ENCODE assay signal across 14 cellular contexts in the genomic region with DNA sequence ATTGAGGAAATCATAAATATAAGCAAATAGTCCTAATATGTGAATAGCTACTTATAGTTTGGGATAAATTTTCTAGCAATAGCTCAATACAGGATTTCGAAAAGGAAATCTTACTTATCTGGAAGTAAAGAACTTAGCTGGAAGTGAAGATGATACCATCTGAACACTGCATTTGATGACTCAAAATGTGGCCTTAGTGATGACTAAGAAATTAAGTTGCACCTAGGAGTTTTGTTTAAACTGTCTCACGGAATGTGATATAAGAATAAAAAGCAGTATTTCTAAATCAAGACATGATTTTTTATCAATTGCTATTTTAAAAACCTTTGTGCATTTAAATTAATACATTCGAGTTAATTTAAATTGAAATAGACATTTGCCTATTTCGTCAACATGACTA.
DNase-seq lines count a peak whose midpoint lies in the region; ATAC-seq, FAIRE-seq and TF ChIP-seq lines count a peak whose summit lies in the region.
"Had no signal": no experiment of that assay in that cellular context is flagged by ENCODE, and none has a peak within 500 bp of the region (broad histone marks: within the 10 kb centered on the region; RNA-seq: fewer than 3 reads in every experiment).

No MANE protein-coding gene starts in this region.

- H3K27ac ChIP-seq in A549 = peak overlapping the region; percentile 53 to 97
- no peak overlapping the region for H3K27ac ChIP-seq in heart right ventricle
- no peak overlapping the region for H3K27ac ChIP-seq in sigmoid colon
- no peak overlapping the region for H3K27ac ChIP-seq in colonic mucosa
- H3K27ac ChIP-seq: left ventricle myocardium inferior, neutrophil had no signal

- no peak overlapping the region for H3K4me3 ChIP-seq in A549
- H3K4me3 ChIP-seq in choroid plexus epithelial cell (ENCODE audit: low read depth, low read length) = no peak overlapping the region
- no peak overlapping the region for H3K4me3 ChIP-seq in heart right ventricle
- no peak overlapping the region for H3K4me3 ChIP-seq in sigmoid colon
- no peak overlapping the region for H3K4me3 ChIP-seq in colonic mucosa
- H3K4me3 ChIP-seq: left ventricle myocardium inferior had no signal

- no peak for TF ChIP-seq RAD21 in A549 (conservative IDR thresholded peaks at IDR 0.05 in 1 of 2, IDR thresholded peaks at IDR 0.05 in 1 of 2)

- POLR2A ChIA-PET in A549 (lab: Yijun Ruan, JAX) = no interaction called here

- FAIRE-seq in A549 (lab: Jason Lieb, UNC) = peak; percentile 49

- CTCF ChIA-PET in A549 (lab: Yijun Ruan, JAX) = interaction anchor here (1.4 to 2.1 kb wide), 2 partner anchors 12 to 50 kb away, joined by 3 to 12 read pairs; no protein-coding TSS in a partner anchor

- no peak overlapping the region for H3K9ac ChIP-seq in colonic mucosa (ENCODE audit: low read depth in 2 of 2, low read length in 2 of 2)

- TF ChIP-seq EP300 in A549 (IDR thresholded peaks at IDR 0.05) (no peak), sigmoid colon (IDR thresholded peaks at IDR 0.05) (no peak)

- TF ChIP-seq CTCF in A549 (IDR thresholded peaks at IDR 0.05) (no peak), choroid plexus epithelial cell (conservative IDR thresholded peaks at IDR 0.05; ENCODE audit: low read depth, low read length) (no peak), heart right ventricle (IDR thresholded peaks at IDR 0.05) (no peak), sigmoid colon (IDR thresholded peaks at IDR 0.05) (no peak), colonic mucosa (IDR thresholded peaks at IDR 0.05) (no peak)

- peak overlapping the region; percentile 36 for H3K4me2 ChIP-seq in A549

- TF ChIP-seq POLR2A in A549 (IDR thresholded peaks at IDR 0.05; ENCODE audit: low read length) (no peak), sigmoid colon (IDR thresholded peaks at IDR 0.05) (no peak)

- H3K27me3 ChIP-seq in heart right ventricle (peaks cover 0 to 3% (median 0%) of the 10 kb centered on the region in 7 donors), sigmoid colon (no peaks in the 10 kb centered on the region), colonic mucosa (no peaks in the 10 kb centered on the region)

- DNase-seq in A549 (ENCODE audit: low read depth in 1 of 2, low spot score in 1 of 2) = peak; percentile 43 to 49
- peak; percentile 26 for DNase-seq in HT1080 (ENCODE audit: low read depth)
- peak; percentile 36 for DNase-seq in choroid plexus epithelial cell (ENCODE audit: low read depth)
- no peak for DNase-seq in heart right ventricle
- no peak for DNase-seq in sigmoid colon
- no peak for DNase-seq in colonic mucosa
- DNase-seq: activated CD8-positive, alpha-beta T cell treated with anti-CD3 and anti-CD28 coated beads, Interleukin-2, amount 10 ng/mL, durations not matched to agents 7 days and 5 days; foreskin melanocyte; left ventricle myocardium inferior; NCI-H510A; stimulated activated naive CD4-positive, alpha-beta T cell treated with Interleukin-2 at 50 U/mL for 16 hours had no signal

- H3K36me3 ChIP-seq in heart right ventricle (no peaks in the 10 kb centered on the region), sigmoid colon (no peaks in the 10 kb centered on the region), colonic mucosa (no peaks in the 10 kb centered on the region)
- H3K36me3 ChIP-seq: left ventricle myocardium inferior, neutrophil had no signal

- intact Hi-C loops in heart right ventricle (cut with DNase I) (loop anchor here in 3 of 10 donors (10.0 kb wide), 1 partner anchor 146 kb away; the partner anchor contains the start of gene SLC4A7 (in 3 of the 3)), sigmoid colon (cut with DNase I) (loop anchor here (5.0 kb wide), 3 partner anchors 39 to 99 kb away; no protein-coding TSS in a partner anchor), colonic mucosa (cut with DNase I) (no loop called here)

- no peak for ATAC-seq in A549
- peak; percentile 32 for ATAC-seq in GM18511 (IDR thresholded peaks at IDR 0.05; ENCODE audit: unreplicated experiment)
- ATAC-seq in heart right ventricle = no peak
- ATAC-seq in GM21367 (IDR thresholded peaks at IDR 0.05; ENCODE audit: unreplicated experiment) = no peak
- ATAC-seq: activated CD8-positive, alpha-beta T cell treated with anti-CD3 and anti-CD28 coated beads, Interleukin-2, amount 10 ng/mL, durations not matched to agents 7 days and 5 days had no signal

- WGBS in A549 (ENCODE audit: missing lambda C conversion rate) = 26% methylated on average over 4 of the region's 4 CpGs
- 93 to 95% methylated on average over 4 of the region's 4 CpGs for WGBS in heart right ventricle, 2 donors
- WGBS in sigmoid colon, 2 donors = 85 to 88% methylated on average over 4 of the region's 4 CpGs

- H3K4me1 ChIP-seq in A549 (peaks cover 59% of the 10 kb centered on the region), heart right ventricle (peaks cover 0 to 24% (median 0%) of the 10 kb centered on the region in 9 donors), sigmoid colon (peaks cover 0 to 15% (median 4%) of the 10 kb centered on the region in 4 donors), colonic mucosa (no peaks in the 10 kb centered on the region)

- H3K9me3 ChIP-seq in A549 (no peaks in the 10 kb centered on the region), heart right ventricle (no peaks in the 10 kb centered on the region), sigmoid colon (no peaks in the 10 kb centered on the region), colonic mucosa (no peaks in the 10 kb centered on the region)
- H3K9me3 ChIP-seq: left ventricle myocardium inferior, neutrophil had no signal

TF ChIP-seq in A549, 52 proteins besides CTCF, POLR2A, EP300 and RAD21:
- no peak for TF ChIP-seq POLR2AphosphoS2 (conservative IDR thresholded peaks at IDR 0.05; ENCODE audit: low read length)
- no peak for TF ChIP-seq MAFK (IDR thresholded peaks at IDR 0.05; ENCODE audit: partially characterized antibody)
- no peak for TF ChIP-seq MAZ (IDR thresholded peaks at IDR 0.05; ENCODE audit: borderline replicate concordance, low read depth, low read length)
- no peak for TF ChIP-seq FOXS1 (CRISPR knock-in tag; IDR thresholded peaks at IDR 0.05)
- TF ChIP-seq HEYL (CRISPR knock-in tag; IDR thresholded peaks at IDR 0.05) = no peak
- TF ChIP-seq EHF (CRISPR knock-in tag; IDR thresholded peaks at IDR 0.05) = no peak
- no peak for TF ChIP-seq JUN (IDR thresholded peaks at IDR 0.05)
- no peak for TF ChIP-seq HOXB13 (CRISPR knock-in tag; IDR thresholded peaks at IDR 0.05; ENCODE audit: low read depth)
- TF ChIP-seq EHMT2 (IDR thresholded peaks at IDR 0.05; ENCODE audit: low read depth) = no peak
- TF ChIP-seq JUNB (IDR thresholded peaks at IDR 0.05) = peak; percentile 62
- no peak for TF ChIP-seq MYC (IDR thresholded peaks at IDR 0.05; ENCODE audit: borderline replicate concordance, low read length)
- TF ChIP-seq FOSL2 (IDR thresholded peaks at IDR 0.05) = peak; percentile 64; the same call in 1 of the 2 replicates
- TF ChIP-seq FOSL2 (CRISPR knock-in tag; IDR thresholded peaks at IDR 0.05) = peak; percentile 88
- TF ChIP-seq CBX2 (IDR thresholded peaks at IDR 0.05; ENCODE audit: borderline replicate concordance, low read depth) = no peak
- peak; percentile 59; the same call in 1 of the 2 replicates for TF ChIP-seq GATA3 (IDR thresholded peaks at IDR 0.05; ENCODE audit: borderline replicate concordance)
- no peak for TF ChIP-seq ZC3H11A (IDR thresholded peaks at IDR 0.05)

Comparison
In these comparisons a context has a peak if more than half of its experiments do, and no peak if none do; other contexts are left out.
1. DNase-seq: peak in A549 (2 of 2), HT1080 (single experiment) and choroid plexus epithelial cell (single experiment); none in heart right ventricle (0 of 2), sigmoid colon (single experiment) and colonic mucosa (single experiment).
2. H3K27ac ChIP-seq: peak in A549 (2 of 2); none in heart right ventricle (0 of 10), sigmoid colon (0 of 4) and colonic mucosa (single experiment).